In genomic region chr4:121686265-121686664, GRCh38 we compare ENCODE assay signal across 1 cellular context.
TF ChIP-seq lines count a peak whose summit lies in the region.

No MANE protein-coding gene starts in this region.

TF ChIP-seq in HEK293T, 16 proteins besides CTCF, POLR2A, EP300 and RAD21 (continued from another document):
- TF ChIP-seq PKNOX1 (IDR thresholded peaks at IDR 0.05) (no peak), FOXM1 (IDR thresholded peaks at IDR 0.05; ENCODE audit: borderline replicate concordance) (no peak), CTBP1 (IDR thresholded peaks at IDR 0.05; ENCODE audit: borderline replicate concordance) (no peak), SUZ12 (IDR thresholded peaks at IDR 0.05) (no peak), TARDBP (IDR thresholded peaks at IDR 0.05) (no peak)
